In the genomic region with DNA sequence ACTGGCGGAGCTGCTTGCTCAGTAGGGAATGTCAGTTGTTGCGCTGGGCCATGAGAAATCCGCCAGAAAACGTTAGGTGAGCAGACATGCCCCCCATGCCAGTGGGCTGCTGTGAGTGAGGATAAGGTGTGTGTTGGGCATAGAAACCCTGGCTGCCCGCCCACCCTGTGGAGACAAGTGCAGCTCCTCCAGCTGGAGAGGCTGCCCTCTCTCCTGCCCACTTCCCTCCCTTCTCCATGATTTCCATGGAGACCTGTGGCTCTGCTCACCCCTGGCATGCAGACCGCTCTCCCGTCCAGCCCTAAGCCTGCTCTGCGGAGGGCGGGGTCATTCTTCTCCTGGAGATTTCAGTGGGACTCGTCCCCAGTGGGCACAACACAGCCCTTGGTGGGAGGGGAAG, we compare ENCODE assay signal across 17 cellular contexts.
DNase-seq lines count a peak whose midpoint lies in the region; ATAC-seq and TF ChIP-seq lines count a peak whose summit lies in the region.
"Had no signal": no experiment of that assay in that cellular context is flagged by ENCODE, and none has a peak within 500 bp of the region (broad histone marks: within the 10 kb centered on the region; RNA-seq: fewer than 3 reads in every experiment).

No MANE protein-coding gene starts in this region.

- peaks cover 15% of the 10 kb centered on the region for H3K4me1 Mint-ChIP-seq in activated CD8-positive, alpha-beta memory T cell treated with anti-CD3 and anti-CD28 coated beads, Interleukin-2, amount 10 ng/mL, durations not matched to agents 7 days and 5 days
- no peaks in the 10 kb centered on the region for H3K4me1 Mint-ChIP-seq in osteocyte (ENCODE audit: unreplicated experiment)

- no peaks in the 10 kb centered on the region for H3K27me3 ChIP-seq in H7 (ENCODE audit: control insufficient read depth, insufficient read depth, low read length)
- H3K27me3 ChIP-seq: BLaER1 treated with 17β-estradiol and CSF1 and Interleukin-3, amounts not matched to agents 10 nM and 100 nM; MG63 had no signal

- H3K27me3 Mint-ChIP-seq in activated CD8-positive, alpha-beta memory T cell treated with anti-CD3 and anti-CD28 coated beads, Interleukin-2, amount 10 ng/mL, durations not matched to agents 7 days and 5 days, result peaks cover 35% of the 10 kb centered on the region
- peaks cover 15% of the 10 kb centered on the region for H3K27me3 Mint-ChIP-seq in osteocyte (ENCODE audit: unreplicated experiment)

- no peaks in the 10 kb centered on the region for H3K36me3 Mint-ChIP-seq in activated CD8-positive, alpha-beta memory T cell treated with anti-CD3 and anti-CD28 coated beads, Interleukin-2, amount 10 ng/mL, durations not matched to agents 7 days and 5 days
- H3K36me3 Mint-ChIP-seq in osteocyte (ENCODE audit: unreplicated experiment), result no peaks in the 10 kb centered on the region
- H3K36me3 Mint-ChIP-seq: CD8-positive, alpha-beta T cell had no signal

- no peak overlapping the region for H3K27ac Mint-ChIP-seq in activated CD8-positive, alpha-beta memory T cell treated with anti-CD3 and anti-CD28 coated beads, Interleukin-2, amount 10 ng/mL, durations not matched to agents 7 days and 5 days
- H3K27ac Mint-ChIP-seq in osteocyte (ENCODE audit: unreplicated experiment), result no peak overlapping the region
- H3K27ac Mint-ChIP-seq: CD8-positive, alpha-beta T cell had no signal

- TF ChIP-seq CTCF in osteocyte (IDR thresholded peaks at IDR 0.05), result no peak

- no peak for ATAC-seq in activated CD8-positive, alpha-beta memory T cell treated with anti-CD3 and anti-CD28 coated beads, Interleukin-2, amount 10 ng/mL, durations not matched to agents 7 days and 5 days
- ATAC-seq in HG03108 (IDR thresholded peaks at IDR 0.05; ENCODE audit: unreplicated experiment) (no peak), sciatic nerve (no peak)
- ATAC-seq: A549; CD8-positive, alpha-beta T cell had no signal

- H3K4me3 Mint-ChIP-seq in activated CD8-positive, alpha-beta memory T cell treated with anti-CD3 and anti-CD28 coated beads, Interleukin-2, amount 10 ng/mL, durations not matched to agents 7 days and 5 days, result no peak overlapping the region
- no peak overlapping the region for H3K4me3 Mint-ChIP-seq in osteocyte (ENCODE audit: unreplicated experiment)

- CTCF ChIA-PET in activated CD8-positive, alpha-beta memory T cell treated with anti-CD3 and anti-CD28 coated beads, Interleukin-2, amount 10 ng/mL, durations not matched to agents 7 days and 5 days (lab: Charles Lee), result no interaction called here

- peak; percentile 29 for DNase-seq in activated CD8-positive, alpha-beta memory T cell treated with anti-CD3 and anti-CD28 coated beads, Interleukin-2, amount 10 ng/mL, durations not matched to agents 7 days and 5 days
- DNase-seq in activated CD8-positive, alpha-beta memory T cell treated with anti-CD3 and anti-CD28 coated beads, Interleukin-2, amount 50 U/mL, for 4 hours, result no peak
- DNase-seq in H7 (peak; percentile 47), ecto neural progenitor cell (ENCODE audit: low spot score) (peak; percentile 32), osteocyte (ENCODE audit: extremely low spot score, unreplicated experiment) (peak; percentile 80), sciatic nerve (ENCODE audit: low spot score) (no peak)
- no peak for DNase-seq in activated naive CD4-positive, alpha-beta T cell treated with anti-CD3 and anti-CD28 coated beads, Interleukin-2, amount 50 U/mL, for 16 hours
- DNase-seq: Calu3; CD8-positive, alpha-beta T cell; DMS53; IMR-90; MG63; NCI-H1105; NCI-H2081 had no signal

- no peak overlapping the region for H3K4me3 ChIP-seq in H7 (ENCODE audit: insufficient read depth, low read depth, low read length)
- H3K4me3 ChIP-seq: A549; BLaER1 treated with 17β-estradiol and CSF1 and Interleukin-3, amounts not matched to agents 10 nM and 100 nM; MG63 had no signal

- intact Hi-C loops in sciatic nerve (cut with DNase I), result no loop called here

- H3K9me3 Mint-ChIP-seq in activated CD8-positive, alpha-beta memory T cell treated with anti-CD3 and anti-CD28 coated beads, Interleukin-2, amount 10 ng/mL, durations not matched to agents 7 days and 5 days (ENCODE audit: low read depth), result no peaks in the 10 kb centered on the region
- no peaks in the 10 kb centered on the region for H3K9me3 Mint-ChIP-seq in osteocyte (ENCODE audit: unreplicated experiment)
- H3K9me3 Mint-ChIP-seq: CD8-positive, alpha-beta T cell had no signal

- H3K36me3 ChIP-seq in H7 (replicated peaks; ENCODE audit: control insufficient read depth, insufficient read depth, low read length), result no peaks in the 10 kb centered on the region; the same call in 1 of the 2 replicates
- H3K36me3 ChIP-seq: BLaER1 treated with 17β-estradiol and CSF1 and Interleukin-3, amounts not matched to agents 10 nM and 100 nM; MG63 had no signal

Comparison
In these comparisons a context has a peak if more than half of its experiments do, and no peak if none do; other contexts are left out.
1. DNase-seq: peak in activated CD8-positive, alpha-beta memory T cell treated with anti-CD3 and anti-CD28 coated beads, Interleukin-2, amount 10 ng/mL, durations not matched to agents 7 days and 5 days (single experiment), H7 (single experiment), ecto neural progenitor cell (single experiment) and osteocyte (single experiment); none in activated CD8-positive, alpha-beta memory T cell treated with anti-CD3 and anti-CD28 coated beads, Interleukin-2, amount 50 U/mL, for 4 hours (single experiment), activated naive CD4-positive, alpha-beta T cell treated with anti-CD3 and anti-CD28 coated beads, Interleukin-2, amount 50 U/mL, for 16 hours (single experiment) and sciatic nerve (single experiment).